13 cellular contexts compared by ENCODE assay signal in genomic region chr16:72875291-72876036, GRCh38.
DNase-seq lines count a peak whose midpoint lies in the region; ATAC-seq, FAIRE-seq and TF ChIP-seq lines count a peak whose summit lies in the region.
"Had no signal": no experiment of that assay in that cellular context is flagged by ENCODE, and none has a peak within 500 bp of the region (broad histone marks: within the 10 kb centered on the region; RNA-seq: fewer than 3 reads in every experiment).

No MANE protein-coding gene starts in this region.

- H3K27me3 ChIP-seq in HCT116 (ENCODE audit: insufficient read depth, low read length): no peaks in the 10 kb centered on the region
- H3K27me3 ChIP-seq in SJSA1 (replicated peaks): no peaks in the 10 kb centered on the region
- no peaks in the 10 kb centered on the region for H3K27me3 ChIP-seq in liver (ENCODE audit: control insufficient read depth in 4 of 4, insufficient read depth in 4 of 4, low read length in 3 of 4)
- H3K27me3 ChIP-seq: neutrophil, suprapubic skin had no signal

- no peaks in the 10 kb centered on the region for H3K79me2 ChIP-seq in HCT116 (ENCODE audit: insufficient read depth, low read length)

- no peaks in the 10 kb centered on the region for H4K20me1 ChIP-seq in HCT116 (ENCODE audit: insufficient read depth)

- H3K4me1 ChIP-seq in A549: peaks cover 43% of the 10 kb centered on the region
- peaks cover 37 to 39% of the 10 kb centered on the region in 2 experiments for H3K4me1 ChIP-seq in HCT116 (ENCODE audit: control insufficient read depth in 1 of 2, insufficient read depth in 2 of 2, low read length in 2 of 2)
- peaks cover 31% of the 10 kb centered on the region for H3K4me1 ChIP-seq in SJSA1 (replicated peaks)
- peaks cover 8 to 17% (median 16%) of the 10 kb centered on the region in 4 donors for H3K4me1 ChIP-seq in liver (ENCODE audit: control insufficient read depth in 4 of 4, insufficient read depth in 4 of 4, low read length in 3 of 4)

- no peak overlapping the region for H3K9ac ChIP-seq in HCT116 (ENCODE audit: low read length)
- H3K9ac ChIP-seq in liver (ENCODE audit: low read depth in 1 of 2, low read length in 2 of 2): no peak overlapping the region

- in situ Hi-C loops in GM13976 (cut with MboI; ENCODE audit: low sequenced_read_pairs, unreplicated experiment): no loop called here

- no peak overlapping the region for H2AFZ ChIP-seq in HCT116 (ENCODE audit: low read depth, low read length, poor library complexity, severe bottlenecking)

- TF ChIP-seq POLR2A in A549 (IDR thresholded peaks at IDR 0.05; ENCODE audit: low read length): no peak
- no peak for TF ChIP-seq POLR2A in HCT116 (IDR thresholded peaks at IDR 0.05; ENCODE audit: borderline replicate concordance, extremely low read depth, insufficient read depth, insufficient read length)
- TF ChIP-seq POLR2A in lower leg skin (IDR thresholded peaks at IDR 0.05): no peak

- POLR2A ChIA-PET in A549 (lab: Yijun Ruan, JAX) (no interaction called here), HCT116 (lab: Charles Lee) (no interaction called here)

- peak in 1 of 2 experiments; percentile 29; a peak in 3 of 6 replicates for ATAC-seq in A549
- no peak for ATAC-seq in HCT116
- ATAC-seq: activated CD4-positive, alpha-beta T cell treated with anti-CD3 and anti-CD28 coated beads for 36 hours had no signal

- RAD21 ChIA-PET in HCT116 (lab: Charles Lee; ENCODE audit: low non-redundant PET in 1 of 2, low total read pairs in 2 of 2, uncharacterized antibody in 2 of 2, unreplicated experiment in 2 of 2): no interaction called here

- no peak for TF ChIP-seq RAD21 in A549 (conservative IDR thresholded peaks at IDR 0.05 in 1 of 2, IDR thresholded peaks at IDR 0.05 in 1 of 2)
- TF ChIP-seq RAD21 in HCT116 (IDR thresholded peaks at IDR 0.05; ENCODE audit: low read depth): no peak
- no peak for TF ChIP-seq RAD21 in liver (IDR thresholded peaks at IDR 0.05)

- H3K4me2 ChIP-seq in A549 (peak overlapping the region; percentile 62), HCT116 (ENCODE audit: low read length) (no peak overlapping the region; the same call in 1 of the 2 replicates)

- TF ChIP-seq EP300 in A549 (IDR thresholded peaks at IDR 0.05): no peak

- H3K27ac ChIP-seq in A549: peak overlapping the region; percentile 74 to 84
- H3K27ac ChIP-seq in HCT116 (ENCODE audit: low read depth, low read length): no peak overlapping the region
- peak overlapping the region; percentile 95 for H3K27ac ChIP-seq in SJSA1
- H3K27ac ChIP-seq in liver (ENCODE audit: low read depth in 1 of 2, low read length in 2 of 2): no peak overlapping the region
- H3K27ac ChIP-seq: neutrophil, suprapubic skin had no signal

- intact Hi-C loops in HCT116 (cut with micrococcal nuclease): no loop called here
- intact Hi-C loops in lower leg skin (cut with DNase I; ENCODE audit: low total_unique reads): no loop called here

- TF ChIP-seq CTCF in A549 (IDR thresholded peaks at IDR 0.05): no peak
- no peak for TF ChIP-seq CTCF in HCT116 (IDR thresholded peaks at IDR 0.05 in 2 of 3, conservative IDR thresholded peaks at IDR 0.05 in 1 of 3; ENCODE audit: borderline replicate concordance in 1 of 3, insufficient read depth in 1 of 3, low read depth in 2 of 3, low read length in 2 of 3)
- TF ChIP-seq CTCF in liver (IDR thresholded peaks at IDR 0.05; ENCODE audit: low read depth, low read length, missing input control): no peak
- TF ChIP-seq CTCF in GM13976 (IDR thresholded peaks at IDR 0.05; ENCODE audit: borderline replicate concordance, control extremely low read depth, extremely low read depth, insufficient read depth, missing control alignments): no peak
- TF ChIP-seq CTCF in lower leg skin (IDR thresholded peaks at IDR 0.05): no peak

- CTCF ChIA-PET in A549 (lab: Yijun Ruan, JAX) (interaction anchor here (1.0 to 1.8 kb wide), 3 partner anchors 16 to 43 kb away, joined by 3 to 5 read pairs (median 4); no protein-coding TSS in a partner anchor), HCT116 (lab: Charles Lee) (no interaction called here)

- no peaks in the 10 kb centered on the region for H3K9me2 ChIP-seq in HCT116 (ENCODE audit: insufficient read depth)

- H3K9me3 ChIP-seq in A549 (no peaks in the 10 kb centered on the region), HCT116 (ENCODE audit: control insufficient read depth in 1 of 2, insufficient read depth in 1 of 2, low read depth in 1 of 2, low read length in 2 of 2) (no peaks in the 10 kb centered on the region), SJSA1 (replicated peaks) (no peaks in the 10 kb centered on the region), liver (ENCODE audit: control insufficient read depth in 4 of 4, low read length in 3 of 4) (no peaks in the 10 kb centered on the region)
- H3K9me3 ChIP-seq: neutrophil, suprapubic skin had no signal

- H3K36me3 ChIP-seq in HCT116 (ENCODE audit: control insufficient read depth in 1 of 2, insufficient read depth in 2 of 2, low read length in 2 of 2): no peaks in the 10 kb centered on the region
- H3K36me3 ChIP-seq in SJSA1: no peaks in the 10 kb centered on the region
- no peaks in the 10 kb centered on the region for H3K36me3 ChIP-seq in liver (ENCODE audit: control insufficient read depth in 4 of 4, insufficient read depth in 3 of 4, low read depth in 1 of 4, low read length in 3 of 4)
- H3K36me3 ChIP-seq: neutrophil, suprapubic skin had no signal

- no TSS peak for BruUV-seq in HCT116 (replicated peaks; lab: Mats Ljungman, UMichigan)

- 73% methylated on average over 11 of the region's 12 CpGs for WGBS in A549 (ENCODE audit: missing lambda C conversion rate)
- 79% methylated on average over 12 of the region's 12 CpGs for WGBS in liver
- WGBS in lower leg skin, 2 donors: 56 to 67% methylated on average over 10 to 11 of the region's 12 CpGs

- peak in 1 of 2 experiments; percentile 18 for DNase-seq in A549 (ENCODE audit: low read depth in 1 of 2, low spot score in 1 of 2)
- no peak for DNase-seq in HCT116 (ENCODE audit: low read depth, low spot score)
- no peak for DNase-seq in SJSA1 (ENCODE audit: low read depth in 1 of 2, low spot score in 2 of 2)
- DNase-seq in GM13976 (ENCODE audit: low spot score): no peak
- DNase-seq in stimulated activated CD4-positive, alpha-beta T cell treated with anti-CD3 and anti-CD28 coated beads, Interleukin-4, amount 100 ng/mL, for 24 hours: no peak
- no peak for DNase-seq in lower leg skin (ENCODE audit: low spot score in 2 of 2)
- DNase-seq in glomerular visceral epithelial cell (ENCODE audit: extremely low spot score): no peak
- DNase-seq: NCI-H2029 treated with DMSO at 0.1 percent for 48 hours, SHP77 treated with DMSO at 0.1 percent for 48 hours had no signal

- no peak for FAIRE-seq in A549 (lab: Jason Lieb, UNC)

- no peak overlapping the region for H3K4me3 ChIP-seq in A549
- no peak overlapping the region for H3K4me3 ChIP-seq in HCT116 (replicated peaks in 1 of 2; ENCODE audit: low read depth in 1 of 2, low read length in 2 of 2)
- H3K4me3 ChIP-seq in SJSA1: no peak overlapping the region
- H3K4me3 ChIP-seq in liver (ENCODE audit: low read depth in 1 of 3, low read length in 3 of 3): no peak overlapping the region
- H3K4me3 ChIP-seq in lower leg skin (ENCODE audit: low read depth, poor library complexity, severe bottlenecking): no peak overlapping the region
- H3K4me3 ChIP-seq: suprapubic skin had no signal

TF ChIP-seq in A549, 52 proteins besides CTCF, POLR2A, EP300 and RAD21:
- no peak for TF ChIP-seq FOXS1 (CRISPR knock-in tag; IDR thresholded peaks at IDR 0.05)
- TF ChIP-seq HDAC2 (IDR thresholded peaks at IDR 0.05): no peak
- TF ChIP-seq CBX8 (IDR thresholded peaks at IDR 0.05): no peak
- TF ChIP-seq HOXB5 (CRISPR knock-in tag; IDR thresholded peaks at IDR 0.05): no peak
- TF ChIP-seq CEBPB (IDR thresholded peaks at IDR 0.05): peak; percentile 58 to 61; a peak in 2 of 4 replicates

TF ChIP-seq in HCT116, 20 proteins besides CTCF, POLR2A, EP300 and RAD21:
- TF ChIP-seq, protein P1, sequence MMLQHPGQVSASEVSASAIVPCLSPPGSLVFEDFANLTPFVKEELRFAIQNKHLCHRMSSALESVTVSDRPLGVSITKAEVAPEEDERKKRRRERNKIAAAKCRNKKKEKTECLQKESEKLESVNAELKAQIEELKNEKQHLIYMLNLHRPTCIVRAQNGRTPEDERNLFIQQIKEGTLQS (IDR thresholded peaks at IDR 0.05): peak; percentile 75; the same call in 1 of the 2 replicates
- 0 out of 2 replicates have a peak, but pooled peaks have one; percentile 38 for TF ChIP-seq SP1 (IDR thresholded peaks at IDR 0.05; ENCODE audit: low read depth)
- peak; percentile 83 for TF ChIP-seq CEBPB (IDR thresholded peaks at IDR 0.05; ENCODE audit: low read depth)
- TF ChIP-seq POLR2AphosphoS5 (IDR thresholded peaks at IDR 0.05; ENCODE audit: low read depth, low read length): no peak

TF ChIP-seq in liver, 16 proteins besides CTCF, POLR2A, EP300 and RAD21:
- TF ChIP-seq, protein P1 (IDR thresholded peaks at IDR 0.05): peak; percentile 26
- TF ChIP-seq HNF4G (IDR thresholded peaks at IDR 0.05): no peak

Comparison
In these comparisons a context has a peak if more than half of its experiments do, and no peak if none do; other contexts are left out.
1. H3K27ac ChIP-seq: peak in A549 (2 of 2) and SJSA1 (single experiment); none in HCT116 (single experiment) and liver (0 of 2).
2. Of the 6 proteins assayed by ChIP-seq in both A549 and HCT116: peak only in A549: none; only in HCT116: none; in both: CEBPB; in neither: 5.